In genomic region chr9:131650254-131650653, GRCh38 we compare ENCODE assay signal across 11 cellular contexts.
A peak's percentile ranks its signal among the peaks of the same experiment; 100 is the strongest.
DNase-seq lines count a peak whose midpoint lies in the region; ATAC-seq and TF ChIP-seq lines count a peak whose summit lies in the region.
"Had no signal": no experiment of that assay in that cellular context is flagged by ENCODE, and none has a peak within 500 bp of the region (broad histone marks: within the 10 kb centered on the region; RNA-seq: fewer than 3 reads in every experiment).

No MANE protein-coding gene starts in this region.

- DNase-seq in AG09309 (ENCODE audit: low read depth) (peak; percentile 75), MV-4-11 (lab: John Stamatoyannopoulos, UW) (peak; percentile 45), fibroblast of lung (ENCODE audit: low read depth in 2 of 2) (peak; percentile 29 to 87), osteoblast (ENCODE audit: insufficient read length, low spot score, missing footprints) (peak; percentile 87), NAMALWA (ENCODE audit: low spot score) (no peak), DMS153 treated with DMSO at 0.1 percent for 48 hours (lab: John Stamatoyannopoulos, UW; ENCODE audit: unreplicated experiment) (no peak)
- DNase-seq in stimulated activated CD4-positive, alpha-beta T cell treated with anti-CD3 and anti-CD28 coated beads, Interleukin-12 subunit alpha, Interleukin-12 subunit beta, amount 100 ng/mL, for 4 hours, result no peak
- DNase-seq: activated CD4-positive, alpha-beta T cell treated with anti-CD3 and anti-CD28 coated beads for 36 hours; COR-L47; NCI-H1105 treated with DMSO at 0.1 percent for 48 hours had no signal

- no peak for ATAC-seq in GM21515 (IDR thresholded peaks at IDR 0.05; ENCODE audit: unreplicated experiment)
- ATAC-seq: activated CD4-positive, alpha-beta T cell treated with anti-CD3 and anti-CD28 coated beads for 36 hours had no signal

- no peak overlapping the region for H3K4me3 ChIP-seq in AG09309 (ENCODE audit: control insufficient read depth, low read depth, low read length)
- no peak overlapping the region for H3K4me3 ChIP-seq in fibroblast of lung (replicated peaks in 1 of 4; ENCODE audit: control extremely low read depth in 1 of 4, insufficient read depth in 1 of 4, low read depth in 3 of 4, low read length in 4 of 4)
- H3K4me3 ChIP-seq in osteoblast (ENCODE audit: insufficient read depth, low read length), result no peak overlapping the region

- H3K4me2 ChIP-seq in fibroblast of lung (ENCODE audit: extremely low read depth, insufficient read depth, low read length) (no peak overlapping the region), osteoblast (ENCODE audit: insufficient read depth, low read length) (no peak overlapping the region)

- H3K9me3 ChIP-seq in fibroblast of lung (ENCODE audit: control insufficient read depth, insufficient read depth, low read depth, low read length) (no peaks in the 10 kb centered on the region), osteoblast (ENCODE audit: low read depth, low read length) (no peaks in the 10 kb centered on the region)

- H2AFZ ChIP-seq in fibroblast of lung (ENCODE audit: low read length) (no peak overlapping the region), osteoblast (ENCODE audit: low read length) (no peak overlapping the region)

- H3K4me1 ChIP-seq in fibroblast of lung (ENCODE audit: control insufficient read depth, extremely low read depth, insufficient read depth, low read length), result peaks cover 9% of the 10 kb centered on the region
- H3K4me1 ChIP-seq in osteoblast (ENCODE audit: insufficient read depth, low read length), result peaks cover 26% of the 10 kb centered on the region

- H3K27ac ChIP-seq in fibroblast of lung (ENCODE audit: insufficient read depth, low read length), result no peak overlapping the region
- peak overlapping the region; percentile 83 for H3K27ac ChIP-seq in osteoblast (ENCODE audit: low read depth, low read length)

- TF ChIP-seq CTCF in AG09309 (IDR thresholded peaks at IDR 0.05; ENCODE audit: control insufficient read depth, insufficient read depth, low read depth, low read length, missing control alignments) (no peak), fibroblast of lung (conservative IDR thresholded peaks at IDR 0.05 in 1 of 2, IDR thresholded peaks at IDR 0.05 in 1 of 2; ENCODE audit: low read depth in 1 of 2, low read length in 2 of 2) (no peak), osteoblast (IDR thresholded peaks at IDR 0.05; ENCODE audit: extremely low read depth, low read depth, low read length) (no peak)

- H3K36me3 ChIP-seq in fibroblast of lung (ENCODE audit: control insufficient read depth, insufficient read depth, low read length) (no peaks in the 10 kb centered on the region), osteoblast (ENCODE audit: insufficient read depth, low read length) (no peaks in the 10 kb centered on the region)

- H3K79me2 ChIP-seq in fibroblast of lung (ENCODE audit: control insufficient read depth, insufficient read depth, low read length) (peaks cover 7% of the 10 kb centered on the region), osteoblast (ENCODE audit: insufficient read depth, low read length) (peaks cover 40% of the 10 kb centered on the region)

- H4K20me1 ChIP-seq in fibroblast of lung (ENCODE audit: control insufficient read depth, extremely low read depth, insufficient read depth, low read length) (no peaks in the 10 kb centered on the region), osteoblast (ENCODE audit: insufficient read depth, low read length) (peaks cover 6% of the 10 kb centered on the region)

- no peak overlapping the region for H3K9ac ChIP-seq in fibroblast of lung (ENCODE audit: insufficient read depth, low read length)

- H3K27me3 ChIP-seq in fibroblast of lung (ENCODE audit: control insufficient read depth, insufficient read depth, low read length) (no peaks in the 10 kb centered on the region), osteoblast (ENCODE audit: insufficient read depth, low read length) (no peaks in the 10 kb centered on the region)

Comparison
In these comparisons a context has a peak if more than half of its experiments do, and no peak if none do; other contexts are left out.
1. DNase-seq: peak in AG09309 (single experiment), MV-4-11 (single experiment), fibroblast of lung (2 of 2) and osteoblast (single experiment); none in NAMALWA (single experiment), stimulated activated CD4-positive, alpha-beta T cell treated with anti-CD3 and anti-CD28 coated beads, Interleukin-12 subunit alpha, Interleukin-12 subunit beta, amount 100 ng/mL, for 4 hours (single experiment) and DMS153 treated with DMSO at 0.1 percent for 48 hours (single experiment).